In genomic region chr4:75702919-75703411, GRCh38 we compare ENCODE assay signal across 1 cellular context.
TF ChIP-seq lines count a peak whose summit lies in the region.

No MANE protein-coding gene starts in this region.

TF ChIP-seq in HepG2, 621 proteins besides CTCF, POLR2A, EP300 and RAD21 (continues in another document):
- TF ChIP-seq ZNF317 (CRISPR knock-in tag; IDR thresholded peaks at IDR 0.05) = no peak
- no peak for TF ChIP-seq TCF12 (IDR thresholded peaks at IDR 0.05)
- no peak for TF ChIP-seq TCF12 (CRISPR knock-in tag; IDR thresholded peaks at IDR 0.05)
- TF ChIP-seq, protein P1, sequence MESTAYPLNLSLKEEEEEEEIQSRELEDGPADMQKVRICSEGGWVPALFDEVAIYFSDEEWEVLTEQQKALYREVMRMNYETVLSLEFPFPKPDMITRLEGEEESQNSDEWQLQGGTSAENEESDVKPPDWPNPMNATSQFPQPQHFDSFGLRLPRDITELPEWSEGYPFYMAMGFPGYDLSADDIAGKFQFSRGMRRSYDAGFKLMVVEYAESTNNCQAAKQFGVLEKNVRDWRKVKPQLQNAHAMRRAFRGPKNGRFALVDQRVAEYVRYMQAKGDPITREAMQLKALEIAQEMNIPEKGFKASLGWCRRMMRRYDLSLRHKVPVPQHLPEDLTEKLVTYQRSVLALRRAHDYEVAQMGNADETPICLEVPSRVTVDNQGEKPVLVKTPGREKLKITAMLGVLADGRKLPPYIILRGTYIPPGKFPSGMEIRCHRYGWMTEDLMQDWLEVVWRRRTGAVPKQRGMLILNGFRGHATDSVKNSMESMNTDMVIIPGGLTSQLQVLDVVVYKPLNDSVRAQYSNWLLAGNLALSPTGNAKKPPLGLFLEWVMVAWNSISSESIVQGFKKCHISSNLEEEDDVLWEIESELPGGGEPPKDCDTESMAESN (CRISPR knock-in tag; conservative IDR thresholded peaks at IDR 0.05) = 0 out of 2 replicates have a peak, but pooled peaks have one; percentile 20
- no peak for TF ChIP-seq ZNF441 (CRISPR knock-in tag; IDR thresholded peaks at IDR 0.05; ENCODE audit: borderline replicate concordance)
- TF ChIP-seq SSRP1 (CRISPR knock-in tag; IDR thresholded peaks at IDR 0.05) = no peak
- TF ChIP-seq ZNF652 (CRISPR knock-in tag; IDR thresholded peaks at IDR 0.05; ENCODE audit: borderline replicate concordance, low read depth) = peak; percentile 76; the same call in 1 of the 2 replicates
- TF ChIP-seq SP2 (CRISPR knock-in tag; IDR thresholded peaks at IDR 0.05) = no peak
- TF ChIP-seq DMAP1 (CRISPR knock-in tag; IDR thresholded peaks at IDR 0.05) = peak; percentile 53; the same call in 1 of the 2 replicates
- no peak for TF ChIP-seq ZNF18 (CRISPR knock-in tag; IDR thresholded peaks at IDR 0.05; ENCODE audit: insufficient replicate concordance)
- no peak for TF ChIP-seq ZMAT3 (CRISPR knock-in tag; conservative IDR thresholded peaks at IDR 0.05)
- no peak for TF ChIP-seq FOXA1 (IDR thresholded peaks at IDR 0.05)
- TF ChIP-seq FOXA1 (CRISPR knock-in tag; IDR thresholded peaks at IDR 0.05) = peak; percentile 36
- TF ChIP-seq, protein P2, sequence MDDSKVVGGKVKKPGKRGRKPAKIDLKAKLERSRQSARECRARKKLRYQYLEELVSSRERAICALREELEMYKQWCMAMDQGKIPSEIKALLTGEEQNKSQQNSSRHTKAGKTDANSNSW (CRISPR knock-in tag; IDR thresholded peaks at IDR 0.05; ENCODE audit: borderline replicate concordance) = no peak
- TF ChIP-seq MEF2D (CRISPR knock-in tag; IDR thresholded peaks at IDR 0.05) = 0 out of 2 replicates have a peak, but pooled peaks have one; percentile 31
- peak; percentile 63 for TF ChIP-seq PPARG (CRISPR knock-in tag; conservative IDR thresholded peaks at IDR 0.05)
- TF ChIP-seq, protein P3, sequence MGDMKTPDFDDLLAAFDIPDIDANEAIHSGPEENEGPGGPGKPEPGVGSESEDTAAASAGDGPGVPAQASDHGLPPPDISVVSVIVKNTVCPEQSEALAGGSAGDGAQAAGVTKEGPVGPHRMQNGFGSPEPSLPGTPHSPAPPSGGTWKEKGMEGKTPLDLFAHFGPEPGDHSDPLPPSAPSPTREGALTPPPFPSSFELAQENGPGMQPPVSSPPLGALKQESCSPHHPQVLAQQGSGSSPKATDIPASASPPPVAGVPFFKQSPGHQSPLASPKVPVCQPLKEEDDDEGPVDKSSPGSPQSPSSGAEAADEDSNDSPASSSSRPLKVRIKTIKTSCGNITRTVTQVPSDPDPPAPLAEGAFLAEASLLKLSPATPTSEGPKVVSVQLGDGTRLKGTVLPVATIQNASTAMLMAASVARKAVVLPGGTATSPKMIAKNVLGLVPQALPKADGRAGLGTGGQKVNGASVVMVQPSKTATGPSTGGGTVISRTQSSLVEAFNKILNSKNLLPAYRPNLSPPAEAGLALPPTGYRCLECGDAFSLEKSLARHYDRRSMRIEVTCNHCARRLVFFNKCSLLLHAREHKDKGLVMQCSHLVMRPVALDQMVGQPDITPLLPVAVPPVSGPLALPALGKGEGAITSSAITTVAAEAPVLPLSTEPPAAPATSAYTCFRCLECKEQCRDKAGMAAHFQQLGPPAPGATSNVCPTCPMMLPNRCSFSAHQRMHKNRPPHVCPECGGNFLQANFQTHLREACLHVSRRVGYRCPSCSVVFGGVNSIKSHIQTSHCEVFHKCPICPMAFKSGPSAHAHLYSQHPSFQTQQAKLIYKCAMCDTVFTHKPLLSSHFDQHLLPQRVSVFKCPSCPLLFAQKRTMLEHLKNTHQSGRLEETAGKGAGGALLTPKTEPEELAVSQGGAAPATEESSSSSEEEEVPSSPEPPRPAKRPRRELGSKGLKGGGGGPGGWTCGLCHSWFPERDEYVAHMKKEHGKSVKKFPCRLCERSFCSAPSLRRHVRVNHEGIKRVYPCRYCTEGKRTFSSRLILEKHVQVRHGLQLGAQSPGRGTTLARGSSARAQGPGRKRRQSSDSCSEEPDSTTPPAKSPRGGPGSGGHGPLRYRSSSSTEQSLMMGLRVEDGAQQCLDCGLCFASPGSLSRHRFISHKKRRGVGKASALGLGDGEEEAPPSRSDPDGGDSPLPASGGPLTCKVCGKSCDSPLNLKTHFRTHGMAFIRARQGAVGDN (CRISPR knock-in tag; IDR thresholded peaks at IDR 0.05) = no peak
- TF ChIP-seq ZIK1 (CRISPR knock-in tag; IDR thresholded peaks at IDR 0.05; ENCODE audit: borderline replicate concordance, low read depth) = no peak
- peak; percentile 58; the same call in 1 of the 2 replicates for TF ChIP-seq CEBPG (CRISPR knock-in tag; IDR thresholded peaks at IDR 0.05)
- TF ChIP-seq TBP (CRISPR knock-in tag; IDR thresholded peaks at IDR 0.05) = no peak
- no peak for TF ChIP-seq PRMT3 (CRISPR knock-in tag; IDR thresholded peaks at IDR 0.05; ENCODE audit: borderline replicate concordance, low read depth)
- no peak for TF ChIP-seq MXI1 (IDR thresholded peaks at IDR 0.05; ENCODE audit: borderline replicate concordance, low read depth, low read length)
- TF ChIP-seq ZNF383 (CRISPR knock-in tag; IDR thresholded peaks at IDR 0.05; ENCODE audit: borderline replicate concordance) = no peak
- peak; percentile 56; the same call in 1 of the 2 replicates for TF ChIP-seq HDAC2 (CRISPR knock-in tag; IDR thresholded peaks at IDR 0.05)
- peak; percentile 67; the same call in 1 of the 2 replicates for TF ChIP-seq NCOR1 (IDR thresholded peaks at IDR 0.05; ENCODE audit: borderline replicate concordance, low read length)
- 0 out of 2 replicates have a peak, but pooled peaks have one; percentile 13 for TF ChIP-seq MAX (IDR thresholded peaks at IDR 0.05)
- TF ChIP-seq, protein P4, sequence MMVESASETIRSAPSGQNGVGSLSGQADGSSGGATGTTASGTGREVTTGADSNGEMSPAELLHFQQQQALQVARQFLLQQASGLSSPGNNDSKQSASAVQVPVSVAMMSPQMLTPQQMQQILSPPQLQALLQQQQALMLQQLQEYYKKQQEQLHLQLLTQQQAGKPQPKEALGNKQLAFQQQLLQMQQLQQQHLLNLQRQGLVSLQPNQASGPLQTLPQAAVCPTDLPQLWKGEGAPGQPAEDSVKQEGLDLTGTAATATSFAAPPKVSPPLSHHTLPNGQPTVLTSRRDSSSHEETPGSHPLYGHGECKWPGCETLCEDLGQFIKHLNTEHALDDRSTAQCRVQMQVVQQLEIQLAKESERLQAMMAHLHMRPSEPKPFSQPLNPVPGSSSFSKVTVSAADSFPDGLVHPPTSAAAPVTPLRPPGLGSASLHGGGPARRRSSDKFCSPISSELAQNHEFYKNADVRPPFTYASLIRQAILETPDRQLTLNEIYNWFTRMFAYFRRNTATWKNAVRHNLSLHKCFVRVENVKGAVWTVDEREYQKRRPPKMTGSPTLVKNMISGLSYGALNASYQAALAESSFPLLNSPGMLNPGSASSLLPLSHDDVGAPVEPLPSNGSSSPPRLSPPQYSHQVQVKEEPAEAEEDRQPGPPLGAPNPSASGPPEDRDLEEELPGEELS (CRISPR knock-in tag; IDR thresholded peaks at IDR 0.05) = 0 out of 2 replicates have a peak, but pooled peaks have one; percentile 60
- TF ChIP-seq ZSCAN22 (CRISPR knock-in tag; IDR thresholded peaks at IDR 0.05) = peak; percentile 44; the same call in 1 of the 2 replicates
- TF ChIP-seq JUN (CRISPR knock-in tag; IDR thresholded peaks at IDR 0.05) = no peak
- no peak for TF ChIP-seq ZNF839 (CRISPR knock-in tag; IDR thresholded peaks at IDR 0.05; ENCODE audit: borderline replicate concordance)
- TF ChIP-seq, protein P5, sequence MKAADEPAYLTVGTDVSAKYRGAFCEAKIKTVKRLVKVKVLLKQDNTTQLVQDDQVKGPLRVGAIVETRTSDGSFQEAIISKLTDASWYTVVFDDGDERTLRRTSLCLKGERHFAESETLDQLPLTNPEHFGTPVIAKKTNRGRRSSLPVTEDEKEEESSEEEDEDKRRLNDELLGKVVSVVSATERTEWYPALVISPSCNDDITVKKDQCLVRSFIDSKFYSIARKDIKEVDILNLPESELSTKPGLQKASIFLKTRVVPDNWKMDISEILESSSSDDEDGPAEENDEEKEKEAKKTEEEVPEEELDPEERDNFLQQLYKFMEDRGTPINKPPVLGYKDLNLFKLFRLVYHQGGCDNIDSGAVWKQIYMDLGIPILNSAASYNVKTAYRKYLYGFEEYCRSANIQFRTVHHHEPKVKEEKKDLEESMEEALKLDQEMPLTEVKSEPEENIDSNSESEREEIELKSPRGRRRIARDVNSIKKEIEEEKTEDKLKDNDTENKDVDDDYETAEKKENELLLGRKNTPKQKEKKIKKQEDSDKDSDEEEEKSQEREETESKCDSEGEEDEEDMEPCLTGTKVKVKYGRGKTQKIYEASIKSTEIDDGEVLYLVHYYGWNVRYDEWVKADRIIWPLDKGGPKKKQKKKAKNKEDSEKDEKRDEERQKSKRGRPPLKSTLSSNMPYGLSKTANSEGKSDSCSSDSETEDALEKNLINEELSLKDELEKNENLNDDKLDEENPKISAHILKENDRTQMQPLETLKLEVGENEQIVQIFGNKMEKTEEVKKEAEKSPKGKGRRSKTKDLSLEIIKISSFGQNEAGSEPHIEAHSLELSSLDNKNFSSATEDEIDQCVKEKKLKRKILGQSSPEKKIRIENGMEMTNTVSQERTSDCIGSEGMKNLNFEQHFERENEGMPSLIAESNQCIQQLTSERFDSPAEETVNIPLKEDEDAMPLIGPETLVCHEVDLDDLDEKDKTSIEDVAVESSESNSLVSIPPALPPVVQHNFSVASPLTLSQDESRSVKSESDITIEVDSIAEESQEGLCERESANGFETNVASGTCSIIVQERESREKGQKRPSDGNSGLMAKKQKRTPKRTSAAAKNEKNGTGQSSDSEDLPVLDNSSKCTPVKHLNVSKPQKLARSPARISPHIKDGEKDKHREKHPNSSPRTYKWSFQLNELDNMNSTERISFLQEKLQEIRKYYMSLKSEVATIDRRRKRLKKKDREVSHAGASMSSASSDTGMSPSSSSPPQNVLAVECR (CRISPR knock-in tag; IDR thresholded peaks at IDR 0.05; ENCODE audit: borderline replicate concordance) = peak; percentile 43; the same call in 1 of the 2 replicates
- TF ChIP-seq ZNF550 (CRISPR knock-in tag; IDR thresholded peaks at IDR 0.05; ENCODE audit: borderline replicate concordance) = no peak
- TF ChIP-seq BCL6 (CRISPR knock-in tag; IDR thresholded peaks at IDR 0.05) = 0 out of 2 replicates have a peak, but pooled peaks have one; percentile 53
- TF ChIP-seq FUBP1 (CRISPR knock-in tag; IDR thresholded peaks at IDR 0.05; ENCODE audit: borderline replicate concordance) = no peak
- no peak for TF ChIP-seq NFRKB (IDR thresholded peaks at IDR 0.05)
- peak; percentile 65; the same call in 1 of the 2 replicates for TF ChIP-seq ISL2 (CRISPR knock-in tag; IDR thresholded peaks at IDR 0.05)
- TF ChIP-seq CHD4 (IDR thresholded peaks at IDR 0.05; ENCODE audit: borderline replicate concordance, low read length) = no peak
- TF ChIP-seq LBX2 (CRISPR knock-in tag; IDR thresholded peaks at IDR 0.05; ENCODE audit: borderline replicate concordance) = no peak
- no peak for TF ChIP-seq ZNF230 (CRISPR knock-in tag; IDR thresholded peaks at IDR 0.05)
- TF ChIP-seq ZNF484 (CRISPR knock-in tag; IDR thresholded peaks at IDR 0.05; ENCODE audit: borderline replicate concordance, low read depth) = no peak
- 0 out of 2 replicates have a peak, but pooled peaks have one; percentile 36 for TF ChIP-seq GZF1 (CRISPR knock-in tag; IDR thresholded peaks at IDR 0.05)
- TF ChIP-seq HNF4A (CRISPR knock-in tag; IDR thresholded peaks at IDR 0.05) = peak; percentile 88
- no peak for TF ChIP-seq SATB2 (CRISPR knock-in tag; IDR thresholded peaks at IDR 0.05)
- no peak for TF ChIP-seq THAP11 (CRISPR knock-in tag; IDR thresholded peaks at IDR 0.05)
- TF ChIP-seq CCAR2 (optimal IDR thresholded peaks at IDR 0.05; ENCODE audit: low read depth, low read length) = no peak
- TF ChIP-seq ZNF329 (CRISPR knock-in tag; IDR thresholded peaks at IDR 0.05; ENCODE audit: low read depth) = no peak
- no peak for TF ChIP-seq ZNF549 (CRISPR knock-in tag; IDR thresholded peaks at IDR 0.05)
- TF ChIP-seq PRPF4 (IDR thresholded peaks at IDR 0.05; ENCODE audit: low read depth, low read length, poor library complexity, severe bottlenecking) = no peak
- TF ChIP-seq GLI4 (CRISPR knock-in tag; IDR thresholded peaks at IDR 0.05; ENCODE audit: borderline replicate concordance) = no peak
- TF ChIP-seq SKI (IDR thresholded peaks at IDR 0.05; ENCODE audit: partially characterized antibody) = peak; percentile 76
- 0 out of 2 replicates have a peak, but pooled peaks have one; percentile 33 for TF ChIP-seq ZNF557 (CRISPR knock-in tag; IDR thresholded peaks at IDR 0.05)
- peak; percentile 74 for TF ChIP-seq ZMYM4 (CRISPR knock-in tag; IDR thresholded peaks at IDR 0.05)
